In the genomic region with DNA sequence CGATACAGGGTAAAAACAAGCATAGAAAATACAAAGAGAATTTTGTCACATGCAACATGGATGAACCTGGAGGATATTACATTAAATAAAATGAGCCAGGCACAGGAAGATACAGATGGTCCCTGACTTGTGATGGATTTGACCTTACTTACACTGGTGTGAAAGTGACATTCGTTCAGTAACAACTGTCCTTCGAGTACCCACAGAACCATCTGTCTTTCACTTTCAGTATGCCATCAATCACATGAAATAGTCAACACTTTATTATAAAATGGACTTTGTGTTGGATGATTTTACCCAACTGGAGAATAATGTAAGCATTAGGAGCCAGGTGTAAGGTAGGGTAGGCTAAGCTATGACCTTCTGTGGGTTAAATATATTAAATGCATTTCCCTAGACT, we compare ENCODE assay signal across 1 cellular context.
A peak's percentile ranks its signal among the peaks of the same experiment; 100 is the strongest.
TF ChIP-seq lines count a peak whose summit lies in the region.

No MANE protein-coding gene starts in this region.

TF ChIP-seq in GM12878, 131 proteins besides CTCF, POLR2A, EP300 and RAD21 (continued from another document):
- TF ChIP-seq, protein P1, sequence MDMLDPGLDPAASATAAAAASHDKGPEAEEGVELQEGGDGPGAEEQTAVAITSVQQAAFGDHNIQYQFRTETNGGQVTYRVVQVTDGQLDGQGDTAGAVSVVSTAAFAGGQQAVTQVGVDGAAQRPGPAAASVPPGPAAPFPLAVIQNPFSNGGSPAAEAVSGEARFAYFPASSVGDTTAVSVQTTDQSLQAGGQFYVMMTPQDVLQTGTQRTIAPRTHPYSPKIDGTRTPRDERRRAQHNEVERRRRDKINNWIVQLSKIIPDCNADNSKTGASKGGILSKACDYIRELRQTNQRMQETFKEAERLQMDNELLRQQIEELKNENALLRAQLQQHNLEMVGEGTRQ (IDR thresholded peaks at IDR 0.05; ENCODE audit: borderline replicate concordance, low read depth, low read length): no peak
- TF ChIP-seq NR2F1 (conservative IDR thresholded peaks at IDR 0.05) (0 out of 2 replicates have a peak, but pooled peaks have one; percentile 48), HCFC1 (IDR thresholded peaks at IDR 0.05; ENCODE audit: low read length) (no peak), CBX5 (IDR thresholded peaks at IDR 0.05; ENCODE audit: low read depth) (no peak), ZNF207 (IDR thresholded peaks at IDR 0.05; ENCODE audit: borderline replicate concordance) (no peak), FOXM1 (IDR thresholded peaks at IDR 0.05; ENCODE audit: low read depth, low read length) (no peak), TCF3 (IDR thresholded peaks at IDR 0.05; ENCODE audit: borderline replicate concordance, insufficient read depth, low read depth, low read length) (no peak), SMAD5 (IDR thresholded peaks at IDR 0.05; ENCODE audit: low read depth) (no peak), ZNF24 (IDR thresholded peaks at IDR 0.05) (peak; percentile 76), LARP7 (IDR thresholded peaks at IDR 0.05) (no peak), HDAC6 (IDR thresholded peaks at IDR 0.05; ENCODE audit: unreplicated experiment) (no peak), SRF (IDR thresholded peaks at IDR 0.05; ENCODE audit: low read depth in 2 of 2, low read length in 2 of 2) (no peak), FOXK2 (IDR thresholded peaks at IDR 0.05) (no peak), ZNF217 (IDR thresholded peaks at IDR 0.05) (no peak), KLF5 (IDR thresholded peaks at IDR 0.05; ENCODE audit: partially characterized antibody) (no peak), SMC3 (IDR thresholded peaks at IDR 0.05; ENCODE audit: borderline replicate concordance, low read length) (no peak), JUNB (IDR thresholded peaks at IDR 0.05) (no peak), SUPT20H (IDR thresholded peaks at IDR 0.05; ENCODE audit: borderline replicate concordance, control insufficient read depth, low read depth, low read length) (no peak), DPF2 (IDR thresholded peaks at IDR 0.05) (0 out of 2 replicates have a peak, but pooled peaks have one; percentile 26), RAD51 (IDR thresholded peaks at IDR 0.05) (no peak), CEBPB (IDR thresholded peaks at IDR 0.05; ENCODE audit: borderline replicate concordance in 1 of 2, low read depth in 2 of 2, low read length in 2 of 2) (no peak), FOS (IDR thresholded peaks at IDR 0.05; ENCODE audit: borderline replicate concordance, extremely low read depth, insufficient read length) (no peak), SIX5 (IDR thresholded peaks at IDR 0.05; ENCODE audit: low read depth, low read length, severe bottlenecking) (no peak), SUZ12 (IDR thresholded peaks at IDR 0.05; ENCODE audit: unreplicated experiment) (no peak), KDM1A (IDR thresholded peaks at IDR 0.05; ENCODE audit: borderline replicate concordance) (no peak), TCF12 (IDR thresholded peaks at IDR 0.05; ENCODE audit: low read depth, low read length) (0 out of 2 replicates have a peak, but pooled peaks have one; percentile 20), ZNF384 (IDR thresholded peaks at IDR 0.05; ENCODE audit: borderline replicate concordance, low read depth, low read length) (no peak), CHD4 (IDR thresholded peaks at IDR 0.05) (no peak)
- TF ChIP-seq, protein P2, sequence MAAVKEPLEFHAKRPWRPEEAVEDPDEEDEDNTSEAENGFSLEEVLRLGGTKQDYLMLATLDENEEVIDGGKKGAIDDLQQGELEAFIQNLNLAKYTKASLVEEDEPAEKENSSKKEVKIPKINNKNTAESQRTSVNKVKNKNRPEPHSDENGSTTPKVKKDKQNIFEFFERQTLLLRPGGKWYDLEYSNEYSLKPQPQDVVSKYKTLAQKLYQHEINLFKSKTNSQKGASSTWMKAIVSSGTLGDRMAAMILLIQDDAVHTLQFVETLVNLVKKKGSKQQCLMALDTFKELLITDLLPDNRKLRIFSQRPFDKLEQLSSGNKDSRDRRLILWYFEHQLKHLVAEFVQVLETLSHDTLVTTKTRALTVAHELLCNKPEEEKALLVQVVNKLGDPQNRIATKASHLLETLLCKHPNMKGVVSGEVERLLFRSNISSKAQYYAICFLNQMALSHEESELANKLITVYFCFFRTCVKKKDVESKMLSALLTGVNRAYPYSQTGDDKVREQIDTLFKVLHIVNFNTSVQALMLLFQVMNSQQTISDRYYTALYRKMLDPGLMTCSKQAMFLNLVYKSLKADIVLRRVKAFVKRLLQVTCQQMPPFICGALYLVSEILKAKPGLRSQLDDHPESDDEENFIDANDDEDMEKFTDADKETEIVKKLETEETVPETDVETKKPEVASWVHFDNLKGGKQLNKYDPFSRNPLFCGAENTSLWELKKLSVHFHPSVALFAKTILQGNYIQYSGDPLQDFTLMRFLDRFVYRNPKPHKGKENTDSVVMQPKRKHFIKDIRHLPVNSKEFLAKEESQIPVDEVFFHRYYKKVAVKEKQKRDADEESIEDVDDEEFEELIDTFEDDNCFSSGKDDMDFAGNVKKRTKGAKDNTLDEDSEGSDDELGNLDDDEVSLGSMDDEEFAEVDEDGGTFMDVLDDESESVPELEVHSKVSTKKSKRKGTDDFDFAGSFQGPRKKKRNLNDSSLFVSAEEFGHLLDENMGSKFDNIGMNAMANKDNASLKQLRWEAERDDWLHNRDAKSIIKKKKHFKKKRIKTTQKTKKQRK (IDR thresholded peaks at IDR 0.05; ENCODE audit: low read depth, low read length): no peak
- TF ChIP-seq, protein P3, sequence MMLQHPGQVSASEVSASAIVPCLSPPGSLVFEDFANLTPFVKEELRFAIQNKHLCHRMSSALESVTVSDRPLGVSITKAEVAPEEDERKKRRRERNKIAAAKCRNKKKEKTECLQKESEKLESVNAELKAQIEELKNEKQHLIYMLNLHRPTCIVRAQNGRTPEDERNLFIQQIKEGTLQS (IDR thresholded peaks at IDR 0.05; ENCODE audit: borderline replicate concordance, extremely low read depth, low read depth, low read length): no peak
- TF ChIP-seq, protein P4, sequence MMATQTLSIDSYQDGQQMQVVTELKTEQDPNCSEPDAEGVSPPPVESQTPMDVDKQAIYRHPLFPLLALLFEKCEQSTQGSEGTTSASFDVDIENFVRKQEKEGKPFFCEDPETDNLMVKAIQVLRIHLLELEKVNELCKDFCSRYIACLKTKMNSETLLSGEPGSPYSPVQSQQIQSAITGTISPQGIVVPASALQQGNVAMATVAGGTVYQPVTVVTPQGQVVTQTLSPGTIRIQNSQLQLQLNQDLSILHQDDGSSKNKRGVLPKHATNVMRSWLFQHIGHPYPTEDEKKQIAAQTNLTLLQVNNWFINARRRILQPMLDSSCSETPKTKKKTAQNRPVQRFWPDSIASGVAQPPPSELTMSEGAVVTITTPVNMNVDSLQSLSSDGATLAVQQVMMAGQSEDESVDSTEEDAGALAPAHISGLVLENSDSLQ (IDR thresholded peaks at IDR 0.05): peak; percentile 83
- TF ChIP-seq, protein P5, sequence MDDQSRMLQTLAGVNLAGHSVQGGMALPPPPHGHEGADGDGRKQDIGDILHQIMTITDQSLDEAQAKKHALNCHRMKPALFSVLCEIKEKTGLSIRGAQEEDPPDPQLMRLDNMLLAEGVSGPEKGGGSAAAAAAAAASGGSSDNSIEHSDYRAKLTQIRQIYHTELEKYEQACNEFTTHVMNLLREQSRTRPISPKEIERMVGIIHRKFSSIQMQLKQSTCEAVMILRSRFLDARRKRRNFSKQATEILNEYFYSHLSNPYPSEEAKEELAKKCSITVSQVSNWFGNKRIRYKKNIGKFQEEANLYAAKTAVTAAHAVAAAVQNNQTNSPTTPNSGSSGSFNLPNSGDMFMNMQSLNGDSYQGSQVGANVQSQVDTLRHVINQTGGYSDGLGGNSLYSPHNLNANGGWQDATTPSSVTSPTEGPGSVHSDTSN (IDR thresholded peaks at IDR 0.05; ENCODE audit: insufficient replicate concordance, low read depth, low read length): peak; percentile 64
- TF ChIP-seq, protein P6, sequence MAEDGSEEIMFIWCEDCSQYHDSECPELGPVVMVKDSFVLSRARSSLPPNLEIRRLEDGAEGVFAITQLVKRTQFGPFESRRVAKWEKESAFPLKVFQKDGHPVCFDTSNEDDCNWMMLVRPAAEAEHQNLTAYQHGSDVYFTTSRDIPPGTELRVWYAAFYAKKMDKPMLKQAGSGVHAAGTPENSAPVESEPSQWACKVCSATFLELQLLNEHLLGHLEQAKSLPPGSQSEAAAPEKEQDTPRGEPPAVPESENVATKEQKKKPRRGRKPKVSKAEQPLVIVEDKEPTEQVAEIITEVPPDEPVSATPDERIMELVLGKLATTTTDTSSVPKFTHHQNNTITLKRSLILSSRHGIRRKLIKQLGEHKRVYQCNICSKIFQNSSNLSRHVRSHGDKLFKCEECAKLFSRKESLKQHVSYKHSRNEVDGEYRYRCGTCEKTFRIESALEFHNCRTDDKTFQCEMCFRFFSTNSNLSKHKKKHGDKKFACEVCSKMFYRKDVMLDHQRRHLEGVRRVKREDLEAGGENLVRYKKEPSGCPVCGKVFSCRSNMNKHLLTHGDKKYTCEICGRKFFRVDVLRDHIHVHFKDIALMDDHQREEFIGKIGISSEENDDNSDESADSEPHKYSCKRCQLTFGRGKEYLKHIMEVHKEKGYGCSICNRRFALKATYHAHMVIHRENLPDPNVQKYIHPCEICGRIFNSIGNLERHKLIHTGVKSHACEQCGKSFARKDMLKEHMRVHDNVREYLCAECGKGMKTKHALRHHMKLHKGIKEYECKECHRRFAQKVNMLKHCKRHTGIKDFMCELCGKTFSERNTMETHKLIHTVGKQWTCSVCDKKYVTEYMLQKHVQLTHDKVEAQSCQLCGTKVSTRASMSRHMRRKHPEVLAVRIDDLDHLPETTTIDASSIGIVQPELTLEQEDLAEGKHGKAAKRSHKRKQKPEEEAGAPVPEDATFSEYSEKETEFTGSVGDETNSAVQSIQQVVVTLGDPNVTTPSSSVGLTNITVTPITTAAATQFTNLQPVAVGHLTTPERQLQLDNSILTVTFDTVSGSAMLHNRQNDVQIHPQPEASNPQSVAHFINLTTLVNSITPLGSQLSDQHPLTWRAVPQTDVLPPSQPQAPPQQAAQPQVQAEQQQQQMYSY (CRISPR knock-in tag; IDR thresholded peaks at IDR 0.05): no peak
- TF ChIP-seq, protein P7, sequence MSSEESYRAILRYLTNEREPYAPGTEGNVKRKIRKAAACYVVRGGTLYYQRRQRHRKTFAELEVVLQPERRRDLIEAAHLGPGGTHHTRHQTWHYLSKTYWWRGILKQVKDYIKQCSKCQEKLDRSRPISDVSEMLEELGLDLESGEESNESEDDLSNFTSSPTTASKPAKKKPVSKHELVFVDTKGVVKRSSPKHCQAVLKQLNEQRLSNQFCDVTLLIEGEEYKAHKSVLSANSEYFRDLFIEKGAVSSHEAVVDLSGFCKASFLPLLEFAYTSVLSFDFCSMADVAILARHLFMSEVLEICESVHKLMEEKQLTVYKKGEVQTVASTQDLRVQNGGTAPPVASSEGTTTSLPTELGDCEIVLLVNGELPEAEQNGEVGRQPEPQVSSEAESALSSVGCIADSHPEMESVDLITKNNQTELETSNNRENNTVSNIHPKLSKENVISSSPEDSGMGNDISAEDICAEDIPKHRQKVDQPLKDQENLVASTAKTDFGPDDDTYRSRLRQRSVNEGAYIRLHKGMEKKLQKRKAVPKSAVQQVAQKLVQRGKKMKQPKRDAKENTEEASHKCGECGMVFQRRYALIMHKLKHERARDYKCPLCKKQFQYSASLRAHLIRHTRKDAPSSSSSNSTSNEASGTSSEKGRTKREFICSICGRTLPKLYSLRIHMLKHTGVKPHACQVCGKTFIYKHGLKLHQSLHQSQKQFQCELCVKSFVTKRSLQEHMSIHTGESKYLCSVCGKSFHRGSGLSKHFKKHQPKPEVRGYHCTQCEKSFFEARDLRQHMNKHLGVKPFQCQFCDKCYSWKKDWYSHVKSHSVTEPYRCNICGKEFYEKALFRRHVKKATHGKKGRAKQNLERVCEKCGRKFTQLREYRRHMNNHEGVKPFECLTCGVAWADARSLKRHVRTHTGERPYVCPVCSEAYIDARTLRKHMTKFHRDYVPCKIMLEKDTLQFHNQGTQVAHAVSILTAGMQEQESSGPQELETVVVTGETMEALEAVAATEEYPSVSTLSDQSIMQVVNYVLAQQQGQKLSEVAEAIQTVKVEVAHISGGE (CRISPR knock-in tag; IDR thresholded peaks at IDR 0.05): no peak
- TF ChIP-seq, protein P8, sequence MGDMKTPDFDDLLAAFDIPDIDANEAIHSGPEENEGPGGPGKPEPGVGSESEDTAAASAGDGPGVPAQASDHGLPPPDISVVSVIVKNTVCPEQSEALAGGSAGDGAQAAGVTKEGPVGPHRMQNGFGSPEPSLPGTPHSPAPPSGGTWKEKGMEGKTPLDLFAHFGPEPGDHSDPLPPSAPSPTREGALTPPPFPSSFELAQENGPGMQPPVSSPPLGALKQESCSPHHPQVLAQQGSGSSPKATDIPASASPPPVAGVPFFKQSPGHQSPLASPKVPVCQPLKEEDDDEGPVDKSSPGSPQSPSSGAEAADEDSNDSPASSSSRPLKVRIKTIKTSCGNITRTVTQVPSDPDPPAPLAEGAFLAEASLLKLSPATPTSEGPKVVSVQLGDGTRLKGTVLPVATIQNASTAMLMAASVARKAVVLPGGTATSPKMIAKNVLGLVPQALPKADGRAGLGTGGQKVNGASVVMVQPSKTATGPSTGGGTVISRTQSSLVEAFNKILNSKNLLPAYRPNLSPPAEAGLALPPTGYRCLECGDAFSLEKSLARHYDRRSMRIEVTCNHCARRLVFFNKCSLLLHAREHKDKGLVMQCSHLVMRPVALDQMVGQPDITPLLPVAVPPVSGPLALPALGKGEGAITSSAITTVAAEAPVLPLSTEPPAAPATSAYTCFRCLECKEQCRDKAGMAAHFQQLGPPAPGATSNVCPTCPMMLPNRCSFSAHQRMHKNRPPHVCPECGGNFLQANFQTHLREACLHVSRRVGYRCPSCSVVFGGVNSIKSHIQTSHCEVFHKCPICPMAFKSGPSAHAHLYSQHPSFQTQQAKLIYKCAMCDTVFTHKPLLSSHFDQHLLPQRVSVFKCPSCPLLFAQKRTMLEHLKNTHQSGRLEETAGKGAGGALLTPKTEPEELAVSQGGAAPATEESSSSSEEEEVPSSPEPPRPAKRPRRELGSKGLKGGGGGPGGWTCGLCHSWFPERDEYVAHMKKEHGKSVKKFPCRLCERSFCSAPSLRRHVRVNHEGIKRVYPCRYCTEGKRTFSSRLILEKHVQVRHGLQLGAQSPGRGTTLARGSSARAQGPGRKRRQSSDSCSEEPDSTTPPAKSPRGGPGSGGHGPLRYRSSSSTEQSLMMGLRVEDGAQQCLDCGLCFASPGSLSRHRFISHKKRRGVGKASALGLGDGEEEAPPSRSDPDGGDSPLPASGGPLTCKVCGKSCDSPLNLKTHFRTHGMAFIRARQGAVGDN (IDR thresholded peaks at IDR 0.05): no peak
- TF ChIP-seq, protein P9, sequence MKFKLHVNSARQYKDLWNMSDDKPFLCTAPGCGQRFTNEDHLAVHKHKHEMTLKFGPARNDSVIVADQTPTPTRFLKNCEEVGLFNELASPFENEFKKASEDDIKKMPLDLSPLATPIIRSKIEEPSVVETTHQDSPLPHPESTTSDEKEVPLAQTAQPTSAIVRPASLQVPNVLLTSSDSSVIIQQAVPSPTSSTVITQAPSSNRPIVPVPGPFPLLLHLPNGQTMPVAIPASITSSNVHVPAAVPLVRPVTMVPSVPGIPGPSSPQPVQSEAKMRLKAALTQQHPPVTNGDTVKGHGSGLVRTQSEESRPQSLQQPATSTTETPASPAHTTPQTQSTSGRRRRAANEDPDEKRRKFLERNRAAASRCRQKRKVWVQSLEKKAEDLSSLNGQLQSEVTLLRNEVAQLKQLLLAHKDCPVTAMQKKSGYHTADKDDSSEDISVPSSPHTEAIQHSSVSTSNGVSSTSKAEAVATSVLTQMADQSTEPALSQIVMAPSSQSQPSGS (IDR thresholded peaks at IDR 0.05; ENCODE audit: low read length): no peak
